ENCODE assay signal across 12 cellular contexts in genomic region chr1:154772611-154773515, GRCh38.
A peak's percentile ranks its signal among the peaks of the same experiment; 100 is the strongest.
DNase-seq lines count a peak whose midpoint lies in the region; ATAC-seq and TF ChIP-seq lines count a peak whose summit lies in the region.
"Had no signal": no experiment of that assay in that cellular context is flagged by ENCODE, and none has a peak within 500 bp of the region (broad histone marks: within the 10 kb centered on the region; RNA-seq: fewer than 3 reads in every experiment).

No MANE protein-coding gene starts in this region.

- ATAC-seq in HCT116 (0 out of 2 replicates have a peak, but pooled peaks have one; percentile 37), GM19455 (IDR thresholded peaks at IDR 0.05; ENCODE audit: unreplicated experiment) (no peak), HG02623 (IDR thresholded peaks at IDR 0.05; ENCODE audit: unreplicated experiment) (no peak), HG03457 (IDR thresholded peaks at IDR 0.05; ENCODE audit: unreplicated experiment) (no peak)
- no peak for ATAC-seq in stimulated activated naive CD8-positive, alpha-beta T cell treated with anti-CD3 and anti-CD28 coated beads, Interleukin-15, Interleukin-2, amounts not matched to agents 100 U/mL and 50 U/mL, for 24 hours

- H3K27ac ChIP-seq in HCT116 (ENCODE audit: low read depth, low read length): no peak overlapping the region
- H3K27ac ChIP-seq: breast epithelium, neutrophil had no signal

- CTCF ChIA-PET in HCT116 (lab: Charles Lee): interaction anchor here (1.9 kb wide), 1 partner anchor 12 kb away, joined by 4 read pairs; no protein-coding TSS in a partner anchor

- H3K36me3 ChIP-seq in HCT116 (ENCODE audit: control insufficient read depth in 1 of 2, insufficient read depth in 2 of 2, low read length in 2 of 2): no peaks in the 10 kb centered on the region
- H3K36me3 ChIP-seq: breast epithelium, neutrophil had no signal

- RAD21 ChIA-PET in HCT116 (lab: Charles Lee; ENCODE audit: low non-redundant PET in 1 of 2, low total read pairs in 2 of 2, uncharacterized antibody in 2 of 2, unreplicated experiment in 2 of 2): no interaction called here

- peaks cover 0 to 11% (median 0%) of the 10 kb centered on the region in 5 experiments for H3K9me3 Mint-ChIP-seq in brain

- no peaks in the 10 kb centered on the region for H3K79me2 ChIP-seq in HCT116 (ENCODE audit: insufficient read depth, low read length)

- H3K27me3 ChIP-seq in HCT116 (ENCODE audit: insufficient read depth, low read length): no peaks in the 10 kb centered on the region
- H3K27me3 ChIP-seq: breast epithelium, neutrophil had no signal

- H3K4me1 Mint-ChIP-seq in brain: peaks cover 70% of the 10 kb centered on the region

- H2AFZ ChIP-seq in HCT116 (ENCODE audit: low read depth, low read length, poor library complexity, severe bottlenecking): no peak overlapping the region

- no peaks in the 10 kb centered on the region for H3K9me2 ChIP-seq in HCT116 (ENCODE audit: insufficient read depth)

- H3K27ac Mint-ChIP-seq in brain: peak overlapping the region; percentile 50 to 93 (median 92)

- BruUV-seq in HCT116 (replicated peaks; lab: Mats Ljungman, UMichigan): no TSS peak

- POLR2A ChIA-PET in HCT116 (lab: Charles Lee): no interaction called here

- H3K36me3 Mint-ChIP-seq in brain: peaks cover 11% of the 10 kb centered on the region

- intact Hi-C loops in HCT116 (cut with micrococcal nuclease): no loop called here

- peak overlapping the region in 1 of 5 experiments; percentile 5 for H3K4me3 Mint-ChIP-seq in brain

- no peak overlapping the region for H3K4me2 ChIP-seq in HCT116 (ENCODE audit: low read length)

- H3K4me1 ChIP-seq in HCT116 (ENCODE audit: control insufficient read depth in 1 of 2, insufficient read depth in 2 of 2, low read length in 2 of 2): peaks cover 6 to 16% of the 10 kb centered on the region in 2 experiments; a peak in 3 of 4 replicates
- H3K4me1 ChIP-seq: breast epithelium had no signal

- H3K9ac ChIP-seq in HCT116 (ENCODE audit: low read length): no peak overlapping the region

- no peak for TF ChIP-seq POLR2A in HCT116 (IDR thresholded peaks at IDR 0.05; ENCODE audit: borderline replicate concordance, extremely low read depth, insufficient read depth, insufficient read length)

- TF ChIP-seq CTCF in HCT116 (IDR thresholded peaks at IDR 0.05 in 2 of 3, conservative IDR thresholded peaks at IDR 0.05 in 1 of 3; ENCODE audit: borderline replicate concordance in 1 of 3, insufficient read depth in 1 of 3, low read depth in 2 of 3, low read length in 2 of 3) (no peak), brain (conservative IDR thresholded peaks at IDR 0.05) (no peak)

- peak; percentile 40; the same call in 1 of the 2 replicates for TF ChIP-seq RAD21 in HCT116 (IDR thresholded peaks at IDR 0.05; ENCODE audit: low read depth)

- no peaks in the 10 kb centered on the region for H3K9me3 ChIP-seq in HCT116 (ENCODE audit: control insufficient read depth in 1 of 2, insufficient read depth in 1 of 2, low read depth in 1 of 2, low read length in 2 of 2)
- H3K9me3 ChIP-seq: breast epithelium, neutrophil had no signal

- peaks cover 3% of the 10 kb centered on the region for H3K27me3 Mint-ChIP-seq in brain

- DNase-seq in activated effector memory CD4-positive, alpha-beta T cell treated with anti-CD3 and anti-CD28 coated beads, Interleukin-2, amount 50 U/mL, for 16 hours: peak; percentile 63
- no peak for DNase-seq in activated effector memory CD4-positive, alpha-beta T cell treated with Interleukin-2 at 50 U/mL for 16 hours
- DNase-seq in HCT116 (ENCODE audit: low read depth, low spot score): no peak
- peak; percentile 60 for DNase-seq in stimulated activated naive CD8-positive, alpha-beta T cell treated with anti-CD3 and anti-CD28 coated beads, Interleukin-15, Interleukin-2, amounts not matched to agents 100 U/mL and 50 U/mL, for 24 hours
- DNase-seq: NCI-H1048 had no signal

- H4K20me1 ChIP-seq in HCT116 (ENCODE audit: insufficient read depth): no peaks in the 10 kb centered on the region

- no peak overlapping the region for H3K4me3 ChIP-seq in HCT116 (replicated peaks in 1 of 2; ENCODE audit: low read depth in 1 of 2, low read length in 2 of 2)
- H3K4me3 ChIP-seq: breast epithelium, lung had no signal

TF ChIP-seq in HCT116, 20 proteins besides CTCF, POLR2A, EP300 and RAD21:
- TF ChIP-seq ELF1 (IDR thresholded peaks at IDR 0.05; ENCODE audit: borderline replicate concordance, low read depth) (no peak), SIN3A (IDR thresholded peaks at IDR 0.05; ENCODE audit: low read depth) (no peak), EZH2 (IDR thresholded peaks at IDR 0.05) (no peak), TCF7L2 (IDR thresholded peaks at IDR 0.05; ENCODE audit: borderline replicate concordance, extremely low read depth, insufficient read depth, insufficient read length) (no peak), POLR2AphosphoS5 (IDR thresholded peaks at IDR 0.05; ENCODE audit: low read depth, low read length) (no peak), FOSL1 (IDR thresholded peaks at IDR 0.05; ENCODE audit: low read depth) (no peak), SRF (IDR thresholded peaks at IDR 0.05; ENCODE audit: low read depth) (no peak), EGR1 (IDR thresholded peaks at IDR 0.05; ENCODE audit: low read depth) (no peak), ZNF274 (IDR thresholded peaks at IDR 0.05; ENCODE audit: low read depth, low read length) (no peak), SP1 (IDR thresholded peaks at IDR 0.05; ENCODE audit: low read depth) (no peak), YY1 (IDR thresholded peaks at IDR 0.05; ENCODE audit: extremely low read depth, insufficient replicate concordance, low read depth, low read length) (no peak), JUND (IDR thresholded peaks at IDR 0.05) (no peak), ATF3 (IDR thresholded peaks at IDR 0.05) (no peak), EZH2phosphoT487 (IDR thresholded peaks at IDR 0.05; ENCODE audit: borderline replicate concordance) (no peak)
- TF ChIP-seq, protein P1, sequence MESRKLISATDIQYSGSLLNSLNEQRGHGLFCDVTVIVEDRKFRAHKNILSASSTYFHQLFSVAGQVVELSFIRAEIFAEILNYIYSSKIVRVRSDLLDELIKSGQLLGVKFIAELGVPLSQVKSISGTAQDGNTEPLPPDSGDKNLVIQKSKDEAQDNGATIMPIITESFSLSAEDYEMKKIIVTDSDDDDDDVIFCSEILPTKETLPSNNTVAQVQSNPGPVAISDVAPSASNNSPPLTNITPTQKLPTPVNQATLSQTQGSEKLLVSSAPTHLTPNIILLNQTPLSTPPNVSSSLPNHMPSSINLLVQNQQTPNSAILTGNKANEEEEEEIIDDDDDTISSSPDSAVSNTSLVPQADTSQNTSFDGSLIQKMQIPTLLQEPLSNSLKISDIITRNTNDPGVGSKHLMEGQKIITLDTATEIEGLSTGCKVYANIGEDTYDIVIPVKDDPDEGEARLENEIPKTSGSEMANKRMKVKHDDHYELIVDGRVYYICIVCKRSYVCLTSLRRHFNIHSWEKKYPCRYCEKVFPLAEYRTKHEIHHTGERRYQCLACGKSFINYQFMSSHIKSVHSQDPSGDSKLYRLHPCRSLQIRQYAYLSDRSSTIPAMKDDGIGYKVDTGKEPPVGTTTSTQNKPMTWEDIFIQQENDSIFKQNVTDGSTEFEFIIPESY (IDR thresholded peaks at IDR 0.05; ENCODE audit: extremely low read depth, insufficient replicate concordance, low read length): no peak
TF ChIP-seq in HCT116: peak in this region for 0.

Comparison
In these comparisons a context has a peak if more than half of its experiments do, and no peak if none do; other contexts are left out.
1. DNase-seq: peak in activated effector memory CD4-positive, alpha-beta T cell treated with anti-CD3 and anti-CD28 coated beads, Interleukin-2, amount 50 U/mL, for 16 hours (single experiment) and stimulated activated naive CD8-positive, alpha-beta T cell treated with anti-CD3 and anti-CD28 coated beads, Interleukin-15, Interleukin-2, amounts not matched to agents 100 U/mL and 50 U/mL, for 24 hours (single experiment); none in activated effector memory CD4-positive, alpha-beta T cell treated with Interleukin-2 at 50 U/mL for 16 hours (single experiment) and HCT116 (single experiment).